Comparison of ENCODE assay signal across 8 cellular contexts in genomic region chr1:150256549-150257341, GRCh38. TPM values are rescaled to one million over a fixed set of nuclear protein-coding genes. Genes with fewer than 3 reads are reported as not detected.
A peak's percentile ranks its signal among the peaks of the same experiment; 100 is the strongest.
DNase-seq lines count a peak whose midpoint lies in the region; ATAC-seq and TF ChIP-seq lines count a peak whose summit lies in the region.
"Had no signal": no experiment of that assay in that cellular context is flagged by ENCODE, and none has a peak within 500 bp of the region (broad histone marks: within the 10 kb centered on the region; RNA-seq: fewer than 3 reads in every experiment).

No MANE protein-coding gene starts in this region.

- H3K27ac ChIP-seq in stomach = peak overlapping the region in 3 of 5 donors; percentile 16 to 77 (median 42)

- no peaks in the 10 kb centered on the region for H3K9me3 Mint-ChIP-seq in activated CD8-positive, alpha-beta memory T cell treated with anti-CD3 and anti-CD28 coated beads, Interleukin-2, amount 10 ng/mL, durations not matched to agents 7 days and 5 days (ENCODE audit: low read depth)
- H3K9me3 Mint-ChIP-seq: activated naive CD8-positive, alpha-beta T cell treated with anti-CD3 and anti-CD28 coated beads, Interleukin-2, amount 10 ng/mL, durations not matched to agents 7 days and 5 days had no signal

- ATAC-seq in activated CD8-positive, alpha-beta memory T cell treated with anti-CD3 and anti-CD28 coated beads, Interleukin-2, amount 10 ng/mL, durations not matched to agents 7 days and 5 days = no peak

- H3K27me3 ChIP-seq in stomach = peaks cover 0 to 23% (median 0%) of the 10 kb centered on the region in 3 donors

- H3K4me3 Mint-ChIP-seq in activated CD8-positive, alpha-beta memory T cell treated with anti-CD3 and anti-CD28 coated beads, Interleukin-2, amount 10 ng/mL, durations not matched to agents 7 days and 5 days = no peak overlapping the region

- intact Hi-C loops in stomach (cut with DNase I; ENCODE audit: low total_unique reads) = no loop called here

- no peaks in the 10 kb centered on the region for H3K9me3 ChIP-seq in stomach

- peaks cover 46% of the 10 kb centered on the region for H3K27me3 Mint-ChIP-seq in activated CD8-positive, alpha-beta memory T cell treated with anti-CD3 and anti-CD28 coated beads, Interleukin-2, amount 10 ng/mL, durations not matched to agents 7 days and 5 days

- no peak overlapping the region for H3K27ac Mint-ChIP-seq in activated CD8-positive, alpha-beta memory T cell treated with anti-CD3 and anti-CD28 coated beads, Interleukin-2, amount 10 ng/mL, durations not matched to agents 7 days and 5 days
- H3K27ac Mint-ChIP-seq: activated naive CD8-positive, alpha-beta T cell treated with anti-CD3 and anti-CD28 coated beads, Interleukin-2, amount 10 ng/mL, durations not matched to agents 7 days and 5 days had no signal

- DNase-seq in NCI-H82 (lab: John Stamatoyannopoulos, UW) = peak; percentile 49
- DNase-seq in NCI-H82 treated with DMSO at 0.1 percent for 48 hours (lab: John Stamatoyannopoulos, UW; ENCODE audit: unreplicated experiment) = no peak
- DNase-seq in globus pallidus (ENCODE audit: low spot score) = peak; percentile 91
- DNase-seq in stomach = no peak
- no peak for DNase-seq in amniotic stem cell (lab: John Stamatoyannopoulos, UW)
- no peak for DNase-seq in activated CD8-positive, alpha-beta memory T cell treated with anti-CD3 and anti-CD28 coated beads, Interleukin-2, amount 10 ng/mL, durations not matched to agents 7 days and 5 days
- DNase-seq: activated naive CD8-positive, alpha-beta T cell treated with anti-CD3 and anti-CD28 coated beads, Interleukin-2, amount 10 ng/mL, durations not matched to agents 7 days and 5 days had no signal

- peak overlapping the region in 1 of 4 donors; percentile 34 for H3K4me3 ChIP-seq in stomach

- H3K36me3 ChIP-seq in stomach = no peaks in the 10 kb centered on the region

- H3K4me1 Mint-ChIP-seq in activated CD8-positive, alpha-beta memory T cell treated with anti-CD3 and anti-CD28 coated beads, Interleukin-2, amount 10 ng/mL, durations not matched to agents 7 days and 5 days = peaks cover 20% of the 10 kb centered on the region

- TF ChIP-seq EP300 in stomach (IDR thresholded peaks at IDR 0.05) = no peak

- H3K36me3 Mint-ChIP-seq in activated CD8-positive, alpha-beta memory T cell treated with anti-CD3 and anti-CD28 coated beads, Interleukin-2, amount 10 ng/mL, durations not matched to agents 7 days and 5 days = no peaks in the 10 kb centered on the region
- H3K36me3 Mint-ChIP-seq: activated naive CD8-positive, alpha-beta T cell treated with anti-CD3 and anti-CD28 coated beads, Interleukin-2, amount 10 ng/mL, durations not matched to agents 7 days and 5 days had no signal

- CTCF ChIA-PET in activated CD8-positive, alpha-beta memory T cell treated with anti-CD3 and anti-CD28 coated beads, Interleukin-2, amount 10 ng/mL, durations not matched to agents 7 days and 5 days (lab: Charles Lee) = interaction anchor here (0.6 to 5.3 kb wide), 42 partner anchors 9 to 747 kb away, joined by 3 to 89 read pairs (median 5); partner anchors contain the start of genes APH1A, C1orf54, CIART and FALEC

- no peak for TF ChIP-seq CTCF in stomach (IDR thresholded peaks at IDR 0.05)

- H3K4me1 ChIP-seq in stomach = peaks cover 22 to 55% (median 48%) of the 10 kb centered on the region in 4 donors

- 27 to 35% (median 29%) methylated on average over 14 of the region's 14 CpGs for WGBS in stomach, 5 donors

- TF ChIP-seq POLR2A in stomach (IDR thresholded peaks at IDR 0.05) = no peak

RNA-seq across cellular contexts. Expression of gene CA14, which starts 0.8 kb away (rescaled TPM):
- 1 to 10 TPM in 2 of 5 donors, not detected in 3; 1.0 to 1.1 TPM for total RNA-seq in stomach
- polyA plus RNA-seq in stomach = 1 to 10 TPM in 1 of 3 donors, under 1 TPM in 1, not detected in 1; 0.68 to 1.4 TPM
- total RNA-seq in activated CD8-positive, alpha-beta memory T cell treated with anti-CD3 and anti-CD28 coated beads, Interleukin-2, amount 10 ng/mL, durations not matched to agents 7 days and 5 days = not detected
- total RNA-seq: activated naive CD8-positive, alpha-beta T cell treated with anti-CD3 and anti-CD28 coated beads, Interleukin-2, amount 10 ng/mL, durations not matched to agents 7 days and 5 days; NCI-H460 had no signal

RNA-seq across cellular contexts. Expression of gene APH1A, which starts 12.1 kb away (rescaled TPM):
- total RNA-seq in stomach = 100 to 1,000 TPM in 1 of 5 donors, 10 to 100 TPM in 4; 25.8 to 120 (median 49.1) TPM
- 10 to 100 TPM; 87.8 to 95.1 (median 89.5) TPM for polyA plus RNA-seq in stomach
- total RNA-seq in activated CD8-positive, alpha-beta memory T cell treated with anti-CD3 and anti-CD28 coated beads, Interleukin-2, amount 10 ng/mL, durations not matched to agents 7 days and 5 days = 100 to 1,000 TPM; 122 to 142 TPM

RNA-seq across cellular contexts. Expression of gene C1orf54, which starts 15.8 kb away (rescaled TPM):
- total RNA-seq in stomach = 10 to 100 TPM in 1 of 5 donors, under 1 TPM in 1, not detected in 3; 0.43 to 40.8 TPM
- polyA plus RNA-seq in stomach = 10 to 100 TPM in 1 of 3 donors, 1 to 10 TPM in 2; 7.5 to 17.7 (median 8.7) TPM
- 1 to 10 TPM in 1 of 2 experiments, under 1 TPM in 1; 0.40 to 1.8 TPM for total RNA-seq in activated CD8-positive, alpha-beta memory T cell treated with anti-CD3 and anti-CD28 coated beads, Interleukin-2, amount 10 ng/mL, durations not matched to agents 7 days and 5 days
- total RNA-seq: NCI-H460 had no signal

RNA-seq across cellular contexts. Expression of gene ANP32E, which starts 20.8 kb away (rescaled TPM):
- total RNA-seq in stomach = 10 to 100 TPM in 4 of 5 donors, 1 to 10 TPM in 1; 7.0 to 33.2 (median 15.2) TPM
- 10 to 100 TPM; 15.4 to 19.9 (median 19.5) TPM for polyA plus RNA-seq in stomach
- total RNA-seq in activated CD8-positive, alpha-beta memory T cell treated with anti-CD3 and anti-CD28 coated beads, Interleukin-2, amount 10 ng/mL, durations not matched to agents 7 days and 5 days = 100 to 1,000 TPM; 130 to 173 TPM

RNA-seq across cellular contexts. Expression of gene CIART, which starts 25.6 kb away (rescaled TPM):
- total RNA-seq in stomach = 10 to 100 TPM in 1 of 5 donors, 1 to 10 TPM in 3, not detected in 1; 2.7 to 31.5 (median 2.9) TPM
- 10 to 100 TPM in 1 of 3 donors, 1 to 10 TPM in 2; 4.0 to 12.8 (median 6.3) TPM for polyA plus RNA-seq in stomach
- total RNA-seq in activated CD8-positive, alpha-beta memory T cell treated with anti-CD3 and anti-CD28 coated beads, Interleukin-2, amount 10 ng/mL, durations not matched to agents 7 days and 5 days = 1 to 10 TPM in 1 of 2 experiments, under 1 TPM in 1; 0.44 to 1.7 TPM

Comparison
In these comparisons a context has a peak if more than half of its experiments do, and no peak if none do; other contexts are left out.
1. DNase-seq: peak in NCI-H82 (single experiment) and globus pallidus (single experiment); none in NCI-H82 treated with DMSO at 0.1 percent for 48 hours (single experiment), stomach (single experiment), amniotic stem cell (single experiment) and activated CD8-positive, alpha-beta memory T cell treated with anti-CD3 and anti-CD28 coated beads, Interleukin-2, amount 10 ng/mL, durations not matched to agents 7 days and 5 days (single experiment).